In the genomic region with DNA sequence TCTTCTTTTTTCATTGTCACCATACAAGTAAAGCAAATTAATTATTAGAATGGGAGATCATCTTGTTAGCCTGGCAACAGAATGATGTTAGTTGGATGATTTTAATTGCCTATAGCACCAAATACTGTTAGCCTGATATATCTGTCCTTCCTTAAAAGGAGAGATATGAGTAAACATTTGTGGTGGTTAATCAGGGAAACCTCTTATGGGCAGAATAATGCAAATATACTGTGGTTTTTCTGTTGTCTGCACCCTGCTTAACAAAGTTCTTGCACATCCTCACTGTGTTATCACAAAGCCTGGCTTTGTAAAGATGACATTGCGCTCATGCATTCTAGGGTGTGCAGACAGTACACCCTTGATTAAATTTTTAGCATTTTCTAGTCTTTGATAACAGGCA, we compare ENCODE assay signal across 21 cellular contexts.
"Had no signal": no experiment of that assay in that cellular context is flagged by ENCODE, and none has a peak within 500 bp of the region (broad histone marks: within the 10 kb centered on the region; RNA-seq: fewer than 3 reads in every experiment).

No MANE protein-coding gene starts in this region.

- H3K4me3 Mint-ChIP-seq: IgD-negative memory B cell, T-cell had no signal

- DNase-seq: Kasumi-1, MM.1S, NCI-H1092 treated with DMSO at 0.1 percent for 48 hours, NCI-H1436, NCI-H187, NCI-H2029, NCI-H2171 treated with DMSO at 0.1 percent for 48 hours, NCI-H345, NCI-H446 treated with DMSO at 0.1 percent for 48 hours, NCI-H510A treated with DMSO at 0.1 percent for 48 hours, NCI-H69, NCI-H774, PC-3, SHP77, SK-N-SH, SW 1271, T-cell had no signal

- H3K27ac Mint-ChIP-seq: IgD-negative memory B cell, T-cell had no signal

- H3K4me3 ChIP-seq: K562 had no signal

- ATAC-seq: K562, Panc1, PC-3, T-cell had no signal

- FAIRE-seq: HTR-8/SVneo, K562 had no signal

- H3K4me1 Mint-ChIP-seq: IgD-negative memory B cell, T-cell had no signal

- H3K27me3 Mint-ChIP-seq: IgD-negative memory B cell, T-cell had no signal
